1 cellular context compared by ENCODE assay signal in the genomic region with DNA sequence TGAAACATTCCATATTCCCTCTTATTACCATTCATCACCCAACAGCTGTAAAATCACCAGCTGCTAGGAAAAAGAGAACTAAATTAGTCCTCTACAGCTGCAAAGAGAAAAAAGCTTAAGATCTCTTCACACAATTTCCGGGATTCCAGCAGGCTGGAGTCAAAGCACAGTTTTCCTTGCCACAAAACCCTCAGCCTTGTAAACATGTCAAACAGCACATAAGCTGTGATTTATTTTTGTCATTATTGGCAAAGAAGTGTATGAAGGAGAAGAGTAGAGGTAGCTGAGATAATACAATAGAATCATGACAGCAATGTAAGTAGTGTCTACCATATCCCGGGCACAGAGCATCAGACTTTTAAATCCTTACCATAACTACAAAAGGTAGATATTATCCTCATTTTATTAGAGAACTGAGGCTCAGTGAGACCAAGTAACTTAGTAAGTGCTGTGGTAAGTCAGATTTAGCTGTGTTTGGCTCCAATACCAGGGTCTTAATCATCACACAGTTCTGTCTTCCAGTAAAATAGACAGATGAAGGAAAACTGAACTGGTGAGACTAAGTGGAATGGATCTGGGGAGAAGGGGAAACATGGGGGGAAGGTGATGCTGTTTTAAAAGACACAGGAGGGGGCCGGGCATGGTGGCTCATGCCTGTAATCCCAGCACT.
A peak's percentile ranks its signal among the peaks of the same experiment; 100 is the strongest.
TF ChIP-seq lines count a peak whose summit lies in the region.

No MANE protein-coding gene starts in this region.

TF ChIP-seq in HEK293, 187 proteins besides CTCF, POLR2A, EP300 and RAD21 (continued from another document and continues in another):
- TF ChIP-seq, protein P1, sequence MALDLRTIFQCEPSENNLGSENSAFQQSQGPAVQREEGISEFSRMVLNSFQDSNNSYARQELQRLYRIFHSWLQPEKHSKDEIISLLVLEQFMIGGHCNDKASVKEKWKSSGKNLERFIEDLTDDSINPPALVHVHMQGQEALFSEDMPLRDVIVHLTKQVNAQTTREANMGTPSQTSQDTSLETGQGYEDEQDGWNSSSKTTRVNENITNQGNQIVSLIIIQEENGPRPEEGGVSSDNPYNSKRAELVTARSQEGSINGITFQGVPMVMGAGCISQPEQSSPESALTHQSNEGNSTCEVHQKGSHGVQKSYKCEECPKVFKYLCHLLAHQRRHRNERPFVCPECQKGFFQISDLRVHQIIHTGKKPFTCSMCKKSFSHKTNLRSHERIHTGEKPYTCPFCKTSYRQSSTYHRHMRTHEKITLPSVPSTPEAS (tag by site-specific recombination; IDR thresholded peaks at IDR 0.05): 0 out of 2 replicates have a peak, but pooled peaks have one; percentile 34
- TF ChIP-seq ZBTB17 (tag by site-specific recombination; IDR thresholded peaks at IDR 0.05): peak; percentile 54
- peak; percentile 86 for TF ChIP-seq ZNF843 (tag by site-specific recombination; IDR thresholded peaks at IDR 0.05)
- TF ChIP-seq ZNF426 (tag by site-specific recombination; IDR thresholded peaks at IDR 0.05): no peak
- no peak for TF ChIP-seq ZNF157 (tag by site-specific recombination; IDR thresholded peaks at IDR 0.05)
- no peak for TF ChIP-seq ZNF302 (tag by site-specific recombination; IDR thresholded peaks at IDR 0.05; ENCODE audit: low read depth)
- TF ChIP-seq ZNF560 (tag by site-specific recombination; IDR thresholded peaks at IDR 0.05; ENCODE audit: borderline replicate concordance): no peak
- TF ChIP-seq KLF10 (tag by site-specific recombination; IDR thresholded peaks at IDR 0.05): 0 out of 2 replicates have a peak, but pooled peaks have one; percentile 25
- peak; percentile 98 for TF ChIP-seq ZNF394 (tag by site-specific recombination; IDR thresholded peaks at IDR 0.05; ENCODE audit: borderline replicate concordance)
- TF ChIP-seq ZNF677 (tag by site-specific recombination; IDR thresholded peaks at IDR 0.05): no peak
- TF ChIP-seq ZNF501 (tag by site-specific recombination; IDR thresholded peaks at IDR 0.05): peak; percentile 49; the same call in 1 of the 2 replicates
- TF ChIP-seq, protein P2, sequence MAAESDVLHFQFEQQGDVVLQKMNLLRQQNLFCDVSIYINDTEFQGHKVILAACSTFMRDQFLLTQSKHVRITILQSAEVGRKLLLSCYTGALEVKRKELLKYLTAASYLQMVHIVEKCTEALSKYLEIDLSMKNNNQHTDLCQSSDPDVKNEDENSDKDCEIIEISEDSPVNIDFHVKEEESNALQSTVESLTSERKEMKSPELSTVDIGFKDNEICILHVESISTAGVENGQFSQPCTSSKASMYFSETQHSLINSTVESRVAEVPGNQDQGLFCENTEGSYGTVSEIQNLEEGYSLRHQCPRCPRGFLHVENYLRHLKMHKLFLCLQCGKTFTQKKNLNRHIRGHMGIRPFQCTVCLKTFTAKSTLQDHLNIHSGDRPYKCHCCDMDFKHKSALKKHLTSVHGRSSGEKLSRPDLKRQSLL (tag by site-specific recombination; IDR thresholded peaks at IDR 0.05): no peak
- no peak for TF ChIP-seq ZNF214 (tag by site-specific recombination; IDR thresholded peaks at IDR 0.05; ENCODE audit: borderline replicate concordance)
- TF ChIP-seq, protein P3, sequence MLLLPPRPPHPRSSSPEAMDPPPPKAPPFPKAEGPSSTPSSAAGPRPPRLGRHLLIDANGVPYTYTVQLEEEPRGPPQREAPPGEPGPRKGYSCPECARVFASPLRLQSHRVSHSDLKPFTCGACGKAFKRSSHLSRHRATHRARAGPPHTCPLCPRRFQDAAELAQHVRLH (tag by site-specific recombination; IDR thresholded peaks at IDR 0.05): peak; percentile 88
- TF ChIP-seq ZEB2 (tag by site-specific recombination; IDR thresholded peaks at IDR 0.05): peak; percentile 84
- TF ChIP-seq YY1 (tag by site-specific recombination; IDR thresholded peaks at IDR 0.05): 0 out of 2 replicates have a peak, but pooled peaks have one; percentile 11
- no peak for TF ChIP-seq ZNF521 (tag by site-specific recombination; IDR thresholded peaks at IDR 0.05)
- 0 out of 2 replicates have a peak, but pooled peaks have one; percentile 28 for TF ChIP-seq MZF1 (tag by site-specific recombination; IDR thresholded peaks at IDR 0.05; ENCODE audit: borderline replicate concordance)
- no peak for TF ChIP-seq ZNF791 (tag by site-specific recombination; IDR thresholded peaks at IDR 0.05)
- TF ChIP-seq, protein P4, sequence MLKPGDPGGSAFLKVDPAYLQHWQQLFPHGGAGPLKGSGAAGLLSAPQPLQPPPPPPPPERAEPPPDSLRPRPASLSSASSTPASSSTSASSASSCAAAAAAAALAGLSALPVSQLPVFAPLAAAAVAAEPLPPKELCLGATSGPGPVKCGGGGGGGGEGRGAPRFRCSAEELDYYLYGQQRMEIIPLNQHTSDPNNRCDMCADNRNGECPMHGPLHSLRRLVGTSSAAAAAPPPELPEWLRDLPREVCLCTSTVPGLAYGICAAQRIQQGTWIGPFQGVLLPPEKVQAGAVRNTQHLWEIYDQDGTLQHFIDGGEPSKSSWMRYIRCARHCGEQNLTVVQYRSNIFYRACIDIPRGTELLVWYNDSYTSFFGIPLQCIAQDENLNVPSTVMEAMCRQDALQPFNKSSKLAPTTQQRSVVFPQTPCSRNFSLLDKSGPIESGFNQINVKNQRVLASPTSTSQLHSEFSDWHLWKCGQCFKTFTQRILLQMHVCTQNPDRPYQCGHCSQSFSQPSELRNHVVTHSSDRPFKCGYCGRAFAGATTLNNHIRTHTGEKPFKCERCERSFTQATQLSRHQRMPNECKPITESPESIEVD (tag by site-specific recombination; IDR thresholded peaks at IDR 0.05): peak; percentile 98
- TF ChIP-seq, protein P5, sequence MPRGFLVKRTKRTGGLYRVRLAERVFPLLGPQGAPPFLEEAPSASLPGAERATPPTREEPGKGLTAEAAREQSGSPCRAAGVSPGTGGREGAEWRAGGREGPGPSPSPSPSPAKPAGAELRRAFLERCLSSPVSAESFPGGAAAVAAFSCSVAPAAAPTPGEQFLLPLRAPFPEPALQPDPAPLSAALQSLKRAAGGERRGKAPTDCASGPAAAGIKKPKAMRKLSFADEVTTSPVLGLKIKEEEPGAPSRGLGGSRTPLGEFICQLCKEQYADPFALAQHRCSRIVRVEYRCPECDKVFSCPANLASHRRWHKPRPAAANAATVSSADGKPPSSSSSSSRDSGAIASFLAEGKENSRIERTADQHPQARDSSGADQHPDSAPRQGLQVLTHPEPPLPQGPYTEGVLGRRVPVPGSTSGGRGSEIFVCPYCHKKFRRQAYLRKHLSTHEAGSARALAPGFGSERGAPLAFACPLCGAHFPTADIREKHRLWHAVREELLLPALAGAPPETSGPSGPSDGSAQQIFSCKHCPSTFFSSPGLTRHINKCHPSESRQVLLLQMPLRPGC (tag by site-specific recombination; IDR thresholded peaks at IDR 0.05): peak; percentile 66; the same call in 1 of the 2 replicates
- peak; percentile 58 for TF ChIP-seq ZXDB (tag by site-specific recombination; IDR thresholded peaks at IDR 0.05)
- TF ChIP-seq FEZF1 (tag by site-specific recombination; IDR thresholded peaks at IDR 0.05): peak; percentile 76
- TF ChIP-seq, protein P6, sequence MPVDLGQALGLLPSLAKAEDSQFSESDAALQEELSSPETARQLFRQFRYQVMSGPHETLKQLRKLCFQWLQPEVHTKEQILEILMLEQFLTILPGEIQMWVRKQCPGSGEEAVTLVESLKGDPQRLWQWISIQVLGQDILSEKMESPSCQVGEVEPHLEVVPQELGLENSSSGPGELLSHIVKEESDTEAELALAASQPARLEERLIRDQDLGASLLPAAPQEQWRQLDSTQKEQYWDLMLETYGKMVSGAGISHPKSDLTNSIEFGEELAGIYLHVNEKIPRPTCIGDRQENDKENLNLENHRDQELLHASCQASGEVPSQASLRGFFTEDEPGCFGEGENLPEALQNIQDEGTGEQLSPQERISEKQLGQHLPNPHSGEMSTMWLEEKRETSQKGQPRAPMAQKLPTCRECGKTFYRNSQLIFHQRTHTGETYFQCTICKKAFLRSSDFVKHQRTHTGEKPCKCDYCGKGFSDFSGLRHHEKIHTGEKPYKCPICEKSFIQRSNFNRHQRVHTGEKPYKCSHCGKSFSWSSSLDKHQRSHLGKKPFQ (tag by site-specific recombination; IDR thresholded peaks at IDR 0.05): peak; percentile 54; the same call in 1 of the 2 replicates
- TF ChIP-seq, protein P7, sequence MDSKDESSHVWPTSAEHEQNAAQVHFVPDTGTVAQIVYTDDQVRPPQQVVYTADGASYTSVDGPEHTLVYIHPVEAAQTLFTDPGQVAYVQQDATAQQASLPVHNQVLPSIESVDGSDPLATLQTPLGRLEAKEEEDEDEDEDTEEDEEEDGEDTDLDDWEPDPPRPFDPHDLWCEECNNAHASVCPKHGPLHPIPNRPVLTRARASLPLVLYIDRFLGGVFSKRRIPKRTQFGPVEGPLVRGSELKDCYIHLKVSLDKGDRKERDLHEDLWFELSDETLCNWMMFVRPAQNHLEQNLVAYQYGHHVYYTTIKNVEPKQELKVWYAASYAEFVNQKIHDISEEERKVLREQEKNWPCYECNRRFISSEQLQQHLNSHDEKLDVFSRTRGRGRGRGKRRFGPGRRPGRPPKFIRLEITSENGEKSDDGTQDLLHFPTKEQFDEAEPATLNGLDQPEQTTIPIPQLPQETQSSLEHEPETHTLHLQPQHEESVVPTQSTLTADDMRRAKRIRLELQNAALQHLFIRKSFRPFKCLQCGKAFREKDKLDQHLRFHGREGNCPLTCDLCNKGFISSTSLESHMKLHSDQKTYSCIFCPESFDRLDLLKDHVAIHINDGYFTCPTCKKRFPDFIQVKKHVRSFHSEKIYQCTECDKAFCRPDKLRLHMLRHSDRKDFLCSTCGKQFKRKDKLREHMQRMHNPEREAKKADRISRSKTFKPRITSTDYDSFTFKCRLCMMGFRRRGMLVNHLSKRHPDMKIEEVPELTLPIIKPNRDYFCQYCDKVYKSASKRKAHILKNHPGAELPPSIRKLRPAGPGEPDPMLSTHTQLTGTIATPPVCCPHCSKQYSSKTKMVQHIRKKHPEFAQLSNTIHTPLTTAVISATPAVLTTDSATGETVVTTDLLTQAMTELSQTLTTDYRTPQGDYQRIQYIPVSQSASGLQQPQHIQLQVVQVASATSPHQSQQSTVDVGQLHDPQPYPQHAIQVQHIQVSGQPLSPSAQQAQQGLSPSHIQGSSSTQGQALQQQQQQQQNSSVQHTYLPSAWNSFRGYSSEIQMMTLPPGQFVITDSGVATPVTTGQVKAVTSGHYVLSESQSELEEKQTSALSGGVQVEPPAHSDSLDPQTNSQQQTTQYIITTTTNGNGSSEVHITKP (tag by site-specific recombination; IDR thresholded peaks at IDR 0.05): no peak
- 0 out of 2 replicates have a peak, but pooled peaks have one; percentile 13 for TF ChIP-seq ZNF24 (tag by site-specific recombination; IDR thresholded peaks at IDR 0.05)
- no peak for TF ChIP-seq ZNF670 (tag by site-specific recombination; IDR thresholded peaks at IDR 0.05; ENCODE audit: low read depth)
- TF ChIP-seq ZNF433 (tag by site-specific recombination; IDR thresholded peaks at IDR 0.05; ENCODE audit: low read depth): no peak
- TF ChIP-seq ZNF596 (tag by site-specific recombination; IDR thresholded peaks at IDR 0.05): no peak
- peak; percentile 80 for TF ChIP-seq ZNF366 (tag by site-specific recombination; conservative IDR thresholded peaks at IDR 0.05)
- TF ChIP-seq, protein P8, sequence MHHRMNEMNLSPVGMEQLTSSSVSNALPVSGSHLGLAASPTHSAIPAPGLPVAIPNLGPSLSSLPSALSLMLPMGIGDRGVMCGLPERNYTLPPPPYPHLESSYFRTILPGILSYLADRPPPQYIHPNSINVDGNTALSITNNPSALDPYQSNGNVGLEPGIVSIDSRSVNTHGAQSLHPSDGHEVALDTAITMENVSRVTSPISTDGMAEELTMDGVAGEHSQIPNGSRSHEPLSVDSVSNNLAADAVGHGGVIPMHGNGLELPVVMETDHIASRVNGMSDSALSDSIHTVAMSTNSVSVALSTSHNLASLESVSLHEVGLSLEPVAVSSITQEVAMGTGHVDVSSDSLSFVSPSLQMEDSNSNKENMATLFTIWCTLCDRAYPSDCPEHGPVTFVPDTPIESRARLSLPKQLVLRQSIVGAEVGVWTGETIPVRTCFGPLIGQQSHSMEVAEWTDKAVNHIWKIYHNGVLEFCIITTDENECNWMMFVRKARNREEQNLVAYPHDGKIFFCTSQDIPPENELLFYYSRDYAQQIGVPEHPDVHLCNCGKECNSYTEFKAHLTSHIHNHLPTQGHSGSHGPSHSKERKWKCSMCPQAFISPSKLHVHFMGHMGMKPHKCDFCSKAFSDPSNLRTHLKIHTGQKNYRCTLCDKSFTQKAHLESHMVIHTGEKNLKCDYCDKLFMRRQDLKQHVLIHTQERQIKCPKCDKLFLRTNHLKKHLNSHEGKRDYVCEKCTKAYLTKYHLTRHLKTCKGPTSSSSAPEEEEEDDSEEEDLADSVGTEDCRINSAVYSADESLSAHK (tag by site-specific recombination; IDR thresholded peaks at IDR 0.05): peak; percentile 25; the same call in 1 of the 2 replicates
- 0 out of 2 replicates have a peak, but pooled peaks have one; percentile 56 for TF ChIP-seq ZNF391 (tag by site-specific recombination; IDR thresholded peaks at IDR 0.05; ENCODE audit: borderline replicate concordance, low read depth)
- TF ChIP-seq MEIS1 (CRISPR knock-in tag; IDR thresholded peaks at IDR 0.05; ENCODE audit: borderline replicate concordance): peak; percentile 87
- TF ChIP-seq YY2 (tag by site-specific recombination; IDR thresholded peaks at IDR 0.05): no peak
- no peak for TF ChIP-seq ZNF202 (tag by site-specific recombination; IDR thresholded peaks at IDR 0.05; ENCODE audit: borderline replicate concordance)
- no peak for TF ChIP-seq ZNF548 (tag by site-specific recombination; IDR thresholded peaks at IDR 0.05)
- peak; percentile 85 for TF ChIP-seq SP7 (tag by site-specific recombination; IDR thresholded peaks at IDR 0.05)
- TF ChIP-seq, protein P9, sequence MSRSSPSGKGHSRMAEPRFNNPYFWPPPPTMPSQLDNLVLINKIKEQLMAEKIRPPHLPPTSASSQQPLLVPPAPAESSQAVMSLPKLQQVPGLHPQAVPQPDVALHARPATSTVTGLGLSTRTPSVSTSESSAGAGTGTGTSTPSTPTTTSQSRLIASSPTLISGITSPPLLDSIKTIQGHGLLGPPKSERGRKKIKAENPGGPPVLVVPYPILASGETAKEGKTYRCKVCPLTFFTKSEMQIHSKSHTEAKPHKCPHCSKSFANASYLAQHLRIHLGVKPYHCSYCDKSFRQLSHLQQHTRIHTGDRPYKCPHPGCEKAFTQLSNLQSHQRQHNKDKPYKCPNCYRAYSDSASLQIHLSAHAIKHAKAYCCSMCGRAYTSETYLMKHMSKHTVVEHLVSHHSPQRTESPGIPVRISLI (tag by site-specific recombination; IDR thresholded peaks at IDR 0.05): peak; percentile 95
